In the genomic region with DNA sequence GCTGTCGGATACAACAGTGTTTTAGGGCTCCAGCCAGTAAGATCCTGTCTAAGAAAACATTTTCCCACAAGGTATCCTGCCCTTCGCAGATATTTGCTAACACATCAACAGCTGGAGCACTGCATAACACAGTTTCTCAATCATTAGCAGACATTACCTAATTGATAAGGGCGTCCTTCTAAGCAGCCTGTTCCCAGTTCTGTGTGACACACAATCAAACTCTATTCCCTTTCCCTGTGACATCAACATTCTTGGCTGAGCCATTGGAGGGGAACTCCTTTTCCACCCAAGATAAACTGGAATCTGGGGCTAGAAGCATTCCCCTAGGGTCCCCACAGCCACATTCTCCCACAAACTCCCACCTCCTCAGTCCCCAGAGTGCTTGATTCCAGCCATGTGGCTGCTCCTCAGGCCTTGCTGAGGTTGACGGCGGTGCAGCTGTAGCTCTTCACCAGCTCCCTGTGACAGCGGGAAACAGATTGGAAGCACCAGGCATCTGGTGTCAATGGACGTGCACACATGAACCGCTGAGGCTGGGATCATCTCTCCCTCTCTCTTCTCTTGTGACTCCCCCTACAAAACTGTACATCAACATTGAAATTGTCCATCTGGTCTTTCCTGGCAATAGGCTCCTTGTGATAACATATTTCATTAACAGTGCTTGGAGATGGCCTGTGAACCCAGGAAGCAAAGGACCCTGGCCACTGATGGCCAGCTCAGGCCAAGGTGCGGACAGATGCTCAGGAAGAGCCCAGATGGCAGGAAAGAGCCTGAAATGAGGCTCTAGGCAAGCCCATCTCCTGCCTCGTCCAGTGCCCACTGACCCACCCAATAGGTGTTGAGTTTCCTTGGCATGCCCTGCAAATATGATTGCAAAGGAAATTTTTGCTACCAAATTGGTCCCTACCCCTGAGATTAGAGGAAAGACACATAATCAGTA, we compare ENCODE assay signal across 17 cellular contexts.
DNase-seq lines count a peak whose midpoint lies in the region; ATAC-seq and TF ChIP-seq lines count a peak whose summit lies in the region.
"Had no signal": no experiment of that assay in that cellular context is flagged by ENCODE, and none has a peak within 500 bp of the region (broad histone marks: within the 10 kb centered on the region; RNA-seq: fewer than 3 reads in every experiment).

No MANE protein-coding gene starts in this region.

- H3K4me3 ChIP-seq in fibroblast of pulmonary artery (replicated peaks; ENCODE audit: low read depth, low read length) (no peak overlapping the region), right atrium auricular region (no peak overlapping the region), smooth muscle cell (no peak overlapping the region)
- H3K4me3 ChIP-seq: BLaER1 treated with 17β-estradiol and CSF1 and Interleukin-3, amounts not matched to agents 10 nM and 100 nM had no signal

- no peak overlapping the region for H3K4me2 ChIP-seq in smooth muscle cell
- H3K4me2 ChIP-seq: BLaER1 treated with 17β-estradiol and CSF1 and Interleukin-3, amounts not matched to agents 10 nM and 100 nM had no signal

- CTCF ChIA-PET in activated CD4-positive, alpha-beta T cell treated with anti-CD3 and anti-CD28 coated beads for 36 hours (lab: Charles Lee) = interaction anchor here (0.7 to 0.9 kb wide), 2 partner anchors 21 to 25 kb away, joined by 3 read pairs; no protein-coding TSS in a partner anchor

- H3K36me3 Mint-ChIP-seq in activated CD4-positive, alpha-beta T cell treated with anti-CD3 and anti-CD28 coated beads for 36 hours (ENCODE audit: low read depth) = no peaks in the 10 kb centered on the region
- H3K36me3 Mint-ChIP-seq in activated naive CD8-positive, alpha-beta T cell treated with anti-CD3 and anti-CD28 coated beads, Interleukin-2, amount 50 U/mL, for 24 hours (ENCODE audit: low read depth) = no peaks in the 10 kb centered on the region
- H3K36me3 Mint-ChIP-seq: IgD-negative memory B cell had no signal

- peak; percentile 1 to 65 for DNase-seq in NCI-H524 (lab: John Stamatoyannopoulos, UW)
- no peak for DNase-seq in NCI-H524 treated with DMSO at 0.1 percent for 48 hours (lab: John Stamatoyannopoulos, UW)
- peak; percentile 20 for DNase-seq in fibroblast of pulmonary artery (ENCODE audit: low read depth)
- DNase-seq in right atrium auricular region (ENCODE audit: low spot score) = peak; percentile 88
- no peak for DNase-seq in smooth muscle cell (lab: John Stamatoyannopoulos, UW; ENCODE audit: unreplicated experiment)
- no peak for DNase-seq in GM13976 (ENCODE audit: low spot score)
- no peak for DNase-seq in activated CD4-positive, alpha-beta T cell treated with anti-CD3 and anti-CD28 coated beads for 36 hours
- DNase-seq in activated naive CD8-positive, alpha-beta T cell treated with anti-CD3 and anti-CD28 coated beads, Interleukin-2, amount 50 U/mL, for 24 hours = no peak
- DNase-seq: GF-D8, Kasumi-1, MM.1S, NCI-H1417, NCI-H2029, NCI-H510A, SIG-M5 had no signal

- no peaks in the 10 kb centered on the region for H3K79me2 ChIP-seq in smooth muscle cell (ENCODE audit: low read depth)

- no peaks in the 10 kb centered on the region for H4K20me1 ChIP-seq in smooth muscle cell (ENCODE audit: low read depth)
- H4K20me1 ChIP-seq: BLaER1 treated with 17β-estradiol and CSF1 and Interleukin-3, amounts not matched to agents 10 nM and 100 nM had no signal

- no peaks in the 10 kb centered on the region for H3K9me3 Mint-ChIP-seq in activated CD4-positive, alpha-beta T cell treated with anti-CD3 and anti-CD28 coated beads for 36 hours (ENCODE audit: low read depth)
- H3K9me3 Mint-ChIP-seq in activated naive CD8-positive, alpha-beta T cell treated with anti-CD3 and anti-CD28 coated beads, Interleukin-2, amount 50 U/mL, for 24 hours = no peaks in the 10 kb centered on the region
- H3K9me3 Mint-ChIP-seq: IgD-negative memory B cell had no signal

- H3K9ac ChIP-seq in smooth muscle cell (ENCODE audit: low read depth) = no peak overlapping the region
- H3K9ac ChIP-seq: BLaER1 treated with 17β-estradiol and CSF1 and Interleukin-3, amounts not matched to agents 10 nM and 100 nM had no signal

- no peak overlapping the region for H3K27ac Mint-ChIP-seq in activated CD4-positive, alpha-beta T cell treated with anti-CD3 and anti-CD28 coated beads for 36 hours
- H3K27ac Mint-ChIP-seq in activated naive CD8-positive, alpha-beta T cell treated with anti-CD3 and anti-CD28 coated beads, Interleukin-2, amount 50 U/mL, for 24 hours = no peak overlapping the region
- H3K27ac Mint-ChIP-seq: IgD-negative memory B cell had no signal

- H3K27me3 ChIP-seq in right atrium auricular region (no peaks in the 10 kb centered on the region), smooth muscle cell (ENCODE audit: low read depth) (no peaks in the 10 kb centered on the region)
- H3K27me3 ChIP-seq: BLaER1 treated with 17β-estradiol and CSF1 and Interleukin-3, amounts not matched to agents 10 nM and 100 nM had no signal

- intact Hi-C loops in activated CD4-positive, alpha-beta T cell treated with anti-CD3 and anti-CD28 coated beads for 36 hours (cut with DNase I, micrococcal nuclease) = no loop called here

- H3K9me3 ChIP-seq in right atrium auricular region (no peaks in the 10 kb centered on the region), smooth muscle cell (replicated peaks; ENCODE audit: low read depth) (no peaks in the 10 kb centered on the region)

- H3K4me3 Mint-ChIP-seq in activated CD4-positive, alpha-beta T cell treated with anti-CD3 and anti-CD28 coated beads for 36 hours = no peak overlapping the region
- no peak overlapping the region for H3K4me3 Mint-ChIP-seq in activated naive CD8-positive, alpha-beta T cell treated with anti-CD3 and anti-CD28 coated beads, Interleukin-2, amount 50 U/mL, for 24 hours
- H3K4me3 Mint-ChIP-seq: IgD-negative memory B cell had no signal

- WGBS in smooth muscle cell (ENCODE audit: low lambda C conversion rate) = 69% methylated on average over 10 of the region's 10 CpGs

- no peaks in the 10 kb centered on the region for H3F3A ChIP-seq in smooth muscle cell (ENCODE audit: low read depth)

- no peak for ATAC-seq in activated CD4-positive, alpha-beta T cell treated with anti-CD3 and anti-CD28 coated beads for 36 hours
- ATAC-seq in activated naive CD8-positive, alpha-beta T cell treated with anti-CD3 and anti-CD28 coated beads, Interleukin-2, amount 50 U/mL, for 24 hours = no peak

- H3K4me1 Mint-ChIP-seq in activated CD4-positive, alpha-beta T cell treated with anti-CD3 and anti-CD28 coated beads for 36 hours = no peaks in the 10 kb centered on the region
- no peaks in the 10 kb centered on the region for H3K4me1 Mint-ChIP-seq in activated naive CD8-positive, alpha-beta T cell treated with anti-CD3 and anti-CD28 coated beads, Interleukin-2, amount 50 U/mL, for 24 hours

- peaks cover 6% of the 10 kb centered on the region for H3K27me3 Mint-ChIP-seq in activated CD4-positive, alpha-beta T cell treated with anti-CD3 and anti-CD28 coated beads for 36 hours
- peaks cover 6% of the 10 kb centered on the region for H3K27me3 Mint-ChIP-seq in activated naive CD8-positive, alpha-beta T cell treated with anti-CD3 and anti-CD28 coated beads, Interleukin-2, amount 50 U/mL, for 24 hours

- peak overlapping the region; percentile 3 to 51 for H3K27ac ChIP-seq in right atrium auricular region
- H3K27ac ChIP-seq in smooth muscle cell (ENCODE audit: low read depth) = no peak overlapping the region
- H3K27ac ChIP-seq: BLaER1 treated with 17β-estradiol and CSF1 and Interleukin-3, amounts not matched to agents 10 nM and 100 nM had no signal

- POLR2A ChIA-PET in activated CD4-positive, alpha-beta T cell treated with anti-CD3 and anti-CD28 coated beads for 36 hours (lab: Charles Lee) = no interaction called here

- in situ Hi-C loops in GM13976 (cut with MboI; ENCODE audit: low sequenced_read_pairs, unreplicated experiment) = no loop called here

- H3K4me1 ChIP-seq in right atrium auricular region = peaks cover 0 to 10% of the 10 kb centered on the region in 2 donors
- H3K4me1 ChIP-seq in smooth muscle cell (ENCODE audit: low read depth) = no peaks in the 10 kb centered on the region

- TF ChIP-seq CTCF in fibroblast of pulmonary artery (IDR thresholded peaks at IDR 0.05; ENCODE audit: low read length, missing control alignments) (no peak), right atrium auricular region (IDR thresholded peaks at IDR 0.05) (no peak), smooth muscle cell (IDR thresholded peaks at IDR 0.05; ENCODE audit: borderline replicate concordance, insufficient read depth, poor library complexity, severe bottlenecking) (no peak), GM13976 (IDR thresholded peaks at IDR 0.05; ENCODE audit: borderline replicate concordance, control extremely low read depth, extremely low read depth, insufficient read depth, missing control alignments) (no peak)

- H3K36me3 ChIP-seq in right atrium auricular region (no peaks in the 10 kb centered on the region), smooth muscle cell (ENCODE audit: low read depth) (no peaks in the 10 kb centered on the region)
- H3K36me3 ChIP-seq: BLaER1 treated with 17β-estradiol and CSF1 and Interleukin-3, amounts not matched to agents 10 nM and 100 nM had no signal

- H2AFZ ChIP-seq in smooth muscle cell (ENCODE audit: low read depth) = peak overlapping the region; percentile 7

Comparison
In these comparisons a context has a peak if more than half of its experiments do, and no peak if none do; other contexts are left out.
1. DNase-seq: peak in NCI-H524 (2 of 2), fibroblast of pulmonary artery (single experiment) and right atrium auricular region (single experiment); none in NCI-H524 treated with DMSO at 0.1 percent for 48 hours (single experiment), smooth muscle cell (single experiment), GM13976 (single experiment), activated CD4-positive, alpha-beta T cell treated with anti-CD3 and anti-CD28 coated beads for 36 hours (single experiment) and activated naive CD8-positive, alpha-beta T cell treated with anti-CD3 and anti-CD28 coated beads, Interleukin-2, amount 50 U/mL, for 24 hours (single experiment).